8 cellular contexts compared by ENCODE assay signal in genomic region chr3:72997421-72997961, GRCh38. TPM values are rescaled to one million over a fixed set of nuclear protein-coding genes. Genes with fewer than 3 reads are reported as not detected.
DNase-seq lines count a peak whose midpoint lies in the region; ATAC-seq and TF ChIP-seq lines count a peak whose summit lies in the region.

No MANE protein-coding gene starts in this region.

- peaks cover 4% of the 10 kb centered on the region for H3K36me3 ChIP-seq in neural cell (ENCODE audit: insufficient read depth, low read length)
- peaks cover 0 to 2% of the 10 kb centered on the region in 2 donors for H3K36me3 ChIP-seq in aorta (ENCODE audit: control insufficient read depth in 1 of 2, insufficient read depth in 2 of 2, low read length in 1 of 2)

- 0 to 1% methylated on average over 16 of the region's 16 CpGs for WGBS in aorta, 2 donors

- peaks cover 0 to 4% of the 10 kb centered on the region in 2 donors for H3K4me1 ChIP-seq in aorta (ENCODE audit: control insufficient read depth in 1 of 2, insufficient read depth in 2 of 2, low read length in 2 of 2)

- peak overlapping the region; percentile 86 for H3K4me3 ChIP-seq in fibroblast of the aortic adventitia (ENCODE audit: low read depth, low read length)
- H3K4me3 ChIP-seq in neural cell (ENCODE audit: low read length) = peak overlapping the region; percentile 88
- H3K4me3 ChIP-seq in aorta (ENCODE audit: low read length in 2 of 2) = peak overlapping the region; percentile 95 to 97

- intact Hi-C loops in aorta (cut with DNase I) = loop anchor here (2.0 to 10.0 kb wide), 4 partner anchors 57 to 150 kb away; partner anchors contain the start of genes GXYLT2 (in 1 of the 2) and SHQ1 (in 1 of the 2)

- DNase-seq in NCI-H1436 (lab: John Stamatoyannopoulos, UW) = peak; percentile 17
- DNase-seq in NCI-H1436 treated with DMSO at 0.1 percent for 48 hours (lab: John Stamatoyannopoulos, UW) = no peak
- peak; percentile 65 for DNase-seq in NCI-H69 (lab: John Stamatoyannopoulos, UW)
- DNase-seq in activated T-cell treated with anti-CD3 and anti-CD28 coated beads for 4 hours = peak; percentile 21
- peak; percentile 68 for DNase-seq in fibroblast of the aortic adventitia (ENCODE audit: low read depth)
- no peak for DNase-seq in aorta

- H3K9ac ChIP-seq in neural cell (ENCODE audit: low read length) = peak overlapping the region; percentile 87

- H3K9me3 ChIP-seq in neural cell (ENCODE audit: low read length) (no peaks in the 10 kb centered on the region), aorta (ENCODE audit: control insufficient read depth, low read length) (no peaks in the 10 kb centered on the region)

- TF ChIP-seq RAD21 in neural cell (conservative IDR thresholded peaks at IDR 0.05) = peak; percentile 51

- H3K27ac ChIP-seq in neural cell (ENCODE audit: low read length) (peak overlapping the region; percentile 77), aorta (ENCODE audit: low read depth in 1 of 2, low read length in 2 of 2) (peak overlapping the region in 1 of 2 donors; percentile 53)

- TF ChIP-seq CTCF in fibroblast of the aortic adventitia (IDR thresholded peaks at IDR 0.05; ENCODE audit: insufficient read depth, low read length) (peak; percentile 53), neural cell (IDR thresholded peaks at IDR 0.05; ENCODE audit: poor library complexity, severe bottlenecking) (peak; percentile 60)

- ATAC-seq in HG02610 (IDR thresholded peaks at IDR 0.05; ENCODE audit: unreplicated experiment) = peak; percentile 28
- ATAC-seq in aorta (ENCODE audit: low FRiP score) = peak; percentile 65

- H3F3A ChIP-seq in neural cell (ENCODE audit: insufficient read depth, low read length, poor library complexity, severe bottlenecking) = no peaks in the 10 kb centered on the region

- peak overlapping the region; percentile 45 for H2AFZ ChIP-seq in neural cell (ENCODE audit: low read depth, low read length)

- no peaks in the 10 kb centered on the region for H3K9me2 ChIP-seq in neural cell (ENCODE audit: insufficient read depth, low read length)

- peaks cover 10% of the 10 kb centered on the region for H4K20me1 ChIP-seq in neural cell (ENCODE audit: insufficient read depth)

- peaks cover 55% of the 10 kb centered on the region for H3K79me2 ChIP-seq in neural cell (replicated peaks; ENCODE audit: insufficient read depth, low read length)

- H3K4me2 ChIP-seq in neural cell (ENCODE audit: low read length) = peak overlapping the region; percentile 98

- no peak for TF ChIP-seq EP300 in neural cell (conservative IDR thresholded peaks at IDR 0.05; ENCODE audit: poor library complexity, severe bottlenecking)

- H3K27me3 ChIP-seq in neural cell (ENCODE audit: insufficient read depth, low read depth, low read length) (no peaks in the 10 kb centered on the region), aorta (ENCODE audit: control insufficient read depth in 1 of 2, insufficient read depth in 2 of 2, low read length in 1 of 2) (no peaks in the 10 kb centered on the region)

TF ChIP-seq in neural cell, 6 proteins besides CTCF, POLR2A, EP300 and RAD21:
- peak; percentile 41 for TF ChIP-seq SMC3 (conservative IDR thresholded peaks at IDR 0.05; ENCODE audit: poor library complexity)
- no peak for TF ChIP-seq POLR2AphosphoS5 (IDR thresholded peaks at IDR 0.05)
- TF ChIP-seq MXI1 (conservative IDR thresholded peaks at IDR 0.05; ENCODE audit: poor library complexity, severe bottlenecking) = peak; percentile 61
TF ChIP-seq in neural cell: peak in this region for 2.

RNA-seq across cellular contexts. Expression of gene PPP4R2, which starts 0.9 kb away (rescaled TPM):
- 54.7 and 76.9 TPM in 2 replicates for total RNA-seq in fibroblast of the aortic adventitia (ENCODE audit: low replicate concordance)
- 53.0 and 65.5 TPM in 2 replicates for polyA plus RNA-seq in neural cell
- 131 and 136 TPM in 2 replicates for polyA minus RNA-seq in neural cell
- total RNA-seq in aorta = 10 to 100 TPM; 65.4 to 70.7 TPM
- 10 to 100 TPM; 16.0 to 16.2 TPM for polyA plus RNA-seq in aorta

Comparison
In these comparisons a context has a peak if more than half of its experiments do, and no peak if none do; other contexts are left out.
1. DNase-seq: peak in NCI-H1436 (single experiment), NCI-H69 (single experiment), activated T-cell treated with anti-CD3 and anti-CD28 coated beads for 4 hours (single experiment) and fibroblast of the aortic adventitia (single experiment); none in NCI-H1436 treated with DMSO at 0.1 percent for 48 hours (single experiment) and aorta (0 of 2).
2. Peak in every context shown above with its lines, with median percentiles within 50 percentile points of each other: H3K4me3 ChIP-seq.